In genomic region chr11:32616903-32617302, GRCh38 we compare ENCODE assay signal across 39 cellular contexts.
"Had no signal": no experiment of that assay in that cellular context is flagged by ENCODE, and none has a peak within 500 bp of the region (broad histone marks: within the 10 kb centered on the region; RNA-seq: fewer than 3 reads in every experiment).

No MANE protein-coding gene starts in this region.

- ATAC-seq: activated naive CD4-positive, alpha-beta T cell treated with anti-CD3 and anti-CD28 coated beads, Interleukin-2, amount 50 U/mL, for 72 hours; activated naive CD8-positive, alpha-beta T cell treated with anti-CD3 and anti-CD28 coated beads, Interleukin-2, amount 50 U/mL, for 24 hours; activated T-cell treated with anti-CD3 and anti-CD28 coated beads, Interleukin-2, amount 50 U/mL, for 4 hours; activated T-cell treated with anti-CD3 and anti-CD28 coated beads, Interleukin-2, amount 50 U/mL, for 72 hours; activated T-helper 17 cell treated with anti-CD3 and anti-CD28 coated beads, Interleukin-2, amount 50 U/mL, for 72 hours; body of pancreas had no signal

- H3K27me3 Mint-ChIP-seq: activated naive CD4-positive, alpha-beta T cell treated with anti-CD3 and anti-CD28 coated beads, Interleukin-2, amount 10 ng/mL, durations not matched to agents 7 days and 5 days had no signal

- H3K4me3 Mint-ChIP-seq: activated naive CD4-positive, alpha-beta T cell treated with anti-CD3 and anti-CD28 coated beads for 36 hours; activated naive CD4-positive, alpha-beta T cell treated with anti-CD3 and anti-CD28 coated beads, Interleukin-2, amount 10 ng/mL, durations not matched to agents 7 days and 5 days; activated naive CD4-positive, alpha-beta T cell treated with anti-CD3 and anti-CD28 coated beads, Interleukin-2, amount 50 U/mL, for 24 hours; activated naive CD8-positive, alpha-beta T cell; activated naive CD8-positive, alpha-beta T cell treated with anti-CD3 and anti-CD28 coated beads for 36 hours; activated naive CD8-positive, alpha-beta T cell treated with anti-CD3 and anti-CD28 coated beads, Interleukin-2, amount 10 ng/mL, durations not matched to agents 7 days and 5 days; activated naive CD8-positive, alpha-beta T cell treated with anti-CD3 and anti-CD28 coated beads, Interleukin-2, amount 50 U/mL, for 24 hours; activated T-cell treated with anti-CD3 and anti-CD28 coated beads, Interleukin-2, amount 50 U/mL, for 24 hours; activated T-cell treated with anti-CD3 and anti-CD28 coated beads, Interleukin-2, amount 50 U/mL, for 4 hours; activated T-cell treated with anti-CD3 and anti-CD28 coated beads, Interleukin-2, amount 50 U/mL, for 72 hours; activated T-helper 1 cell treated with anti-CD3 and anti-CD28 coated beads, Interleukin-12 subunit alpha, Interleukin-12 subunit beta, Interleukin-2, Interleukin-4 antibody, amounts not matched to agents 30 ng/mL and 10 ng/mL and 1 ng/mL, durations not matched to agents 14 hours and 24 hours and 36 hours; activated T-helper 17 cell treated with anti-CD3 and anti-CD28 coated beads, Interleukin-2, amount 50 U/mL, for 72 hours; brain; central memory CD8-positive, alpha-beta T cell had no signal

- H3K4me1 ChIP-seq: ascending aorta, body of pancreas, breast epithelium had no signal

- H3K4me1 Mint-ChIP-seq: activated naive CD4-positive, alpha-beta T cell treated with anti-CD3 and anti-CD28 coated beads, Interleukin-2, amount 10 ng/mL, durations not matched to agents 7 days and 5 days; activated naive CD4-positive, alpha-beta T cell treated with anti-CD3 and anti-CD28 coated beads, Interleukin-2, amount 50 U/mL, for 24 hours; activated naive CD8-positive, alpha-beta T cell treated with anti-CD3 and anti-CD28 coated beads for 36 hours; activated naive CD8-positive, alpha-beta T cell treated with anti-CD3 and anti-CD28 coated beads, Interleukin-2, amount 10 ng/mL, durations not matched to agents 7 days and 5 days; activated naive CD8-positive, alpha-beta T cell treated with anti-CD3 and anti-CD28 coated beads, Interleukin-2, amount 50 U/mL, for 24 hours; activated T-helper 17 cell treated with anti-CD3 and anti-CD28 coated beads, Interleukin-2, amount 50 U/mL, for 72 hours; brain; central memory CD8-positive, alpha-beta T cell had no signal

- H3K9me3 Mint-ChIP-seq: activated naive CD4-positive, alpha-beta T cell treated with anti-CD3 and anti-CD28 coated beads for 36 hours; activated naive CD4-positive, alpha-beta T cell treated with anti-CD3 and anti-CD28 coated beads, Interleukin-2, amount 10 ng/mL, durations not matched to agents 7 days and 5 days; activated naive CD8-positive, alpha-beta T cell treated with anti-CD3 and anti-CD28 coated beads for 36 hours; activated naive CD8-positive, alpha-beta T cell treated with anti-CD3 and anti-CD28 coated beads, Interleukin-2, amount 50 U/mL, for 24 hours; activated T-cell treated with anti-CD3 and anti-CD28 coated beads, Interleukin-2, amount 50 U/mL, for 24 hours; activated T-helper 1 cell treated with anti-CD3 and anti-CD28 coated beads, Interleukin-12 subunit alpha, Interleukin-12 subunit beta, Interleukin-2, Interleukin-4 antibody, amounts not matched to agents 30 ng/mL and 10 ng/mL and 1 ng/mL, durations not matched to agents 14 hours and 24 hours and 36 hours; central memory CD8-positive, alpha-beta T cell had no signal

- H3K9me3 ChIP-seq: adrenal gland, breast epithelium had no signal

- H3K27ac Mint-ChIP-seq: activated naive CD4-positive, alpha-beta T cell treated with anti-CD3 and anti-CD28 coated beads for 36 hours; activated naive CD4-positive, alpha-beta T cell treated with anti-CD3 and anti-CD28 coated beads, Interleukin-2, amount 10 ng/mL, durations not matched to agents 7 days and 5 days; activated naive CD4-positive, alpha-beta T cell treated with anti-CD3 and anti-CD28 coated beads, Interleukin-2, amount 50 U/mL, for 24 hours; activated naive CD4-positive, alpha-beta T cell treated with anti-CD3 and anti-CD28 coated beads, Interleukin-2, amount 50 U/mL, for 72 hours; activated naive CD8-positive, alpha-beta T cell; activated naive CD8-positive, alpha-beta T cell treated with anti-CD3 and anti-CD28 coated beads for 36 hours; activated naive CD8-positive, alpha-beta T cell treated with anti-CD3 and anti-CD28 coated beads, Interleukin-2, amount 10 ng/mL, durations not matched to agents 7 days and 5 days; activated naive CD8-positive, alpha-beta T cell treated with anti-CD3 and anti-CD28 coated beads, Interleukin-2, amount 50 U/mL, for 24 hours; activated T-cell treated with anti-CD3 and anti-CD28 coated beads, Interleukin-2, amount 50 U/mL, for 24 hours; activated T-cell treated with anti-CD3 and anti-CD28 coated beads, Interleukin-2, amount 50 U/mL, for 72 hours; activated T-helper 1 cell treated with anti-CD3 and anti-CD28 coated beads, Interleukin-12 subunit alpha, Interleukin-12 subunit beta, Interleukin-2, Interleukin-4 antibody, amounts not matched to agents 30 ng/mL and 10 ng/mL and 1 ng/mL, durations not matched to agents 14 hours and 24 hours and 36 hours; activated T-helper 17 cell treated with anti-CD3 and anti-CD28 coated beads, Interleukin-2, amount 50 U/mL, for 72 hours; activated T-helper 2 cell treated with anti-CD3 and anti-CD28 coated beads, Interferon-gamma antibody, Interleukin-2, Interleukin-4, amounts not matched to agents 10 μg/mL and 5 μg/mL and 100 μg/mL, durations not matched to agents 14 hours and 24 hours and 36 hours; brain had no signal

- DNase-seq: activated effector memory CD4-positive, alpha-beta T cell treated with anti-CD3 and anti-CD28 coated beads, Interleukin-2, amount 50 U/mL, for 16 hours; activated effector memory CD4-positive, alpha-beta T cell treated with Interleukin-2 at 50 U/mL for 16 hours; activated gamma-delta T cell; activated gamma-delta T cell treated with Interleukin-2 at 50 U/mL for 16 hours; activated naive CD4-positive, alpha-beta T cell; activated naive CD4-positive, alpha-beta T cell treated with anti-CD3 and anti-CD28 coated beads for 36 hours; activated naive CD4-positive, alpha-beta T cell treated with anti-CD3 and anti-CD28 coated beads, Interleukin-2, amount 10 ng/mL, durations not matched to agents 7 days and 5 days; activated naive CD4-positive, alpha-beta T cell treated with anti-CD3 and anti-CD28 coated beads, Interleukin-2, amount 50 U/mL, for 16 hours; activated naive CD4-positive, alpha-beta T cell treated with Interleukin-2 at 50 U/mL for 16 hours; activated naive CD8-positive, alpha-beta T cell treated with anti-CD3 and anti-CD28 coated beads for 36 hours; activated naive CD8-positive, alpha-beta T cell treated with anti-CD3 and anti-CD28 coated beads, Interleukin-2, amount 10 ng/mL, durations not matched to agents 7 days and 5 days; activated naive CD8-positive, alpha-beta T cell treated with anti-CD3 and anti-CD28 coated beads, Interleukin-2, amount 50 U/mL, for 24 hours; activated T-cell treated with anti-CD3 and anti-CD28 coated beads for 4 hours; activated T-cell treated with anti-CD3 and anti-CD28 coated beads, Interleukin-2, amount 50 U/mL, for 1 hour; activated T-cell treated with anti-CD3 and anti-CD28 coated beads, Interleukin-2, amount 50 U/mL, for 24 hours; activated T-cell treated with anti-CD3 and anti-CD28 coated beads, Interleukin-2, amount 50 U/mL, for 4 hours; activated T-cell treated with anti-CD3 and anti-CD28 coated beads, Interleukin-2, amount 50 U/mL, for 48 hours; activated T-cell treated with anti-CD3 and anti-CD28 coated beads, Interleukin-2, amount 50 U/mL, for 72 hours; adrenal gland; amniotic stem cell; amygdala; anterior cingulate cortex; aorta; body of pancreas; brain microvascular endothelial cell; caudate nucleus; central memory CD4-positive, alpha-beta T cell; cerebellar nuclear complex had no signal

- H3K27ac ChIP-seq: adrenal gland, ascending aorta, body of pancreas, brain microvascular endothelial cell, breast epithelium, cardiac muscle cell had no signal

- H3K4me3 ChIP-seq: adrenal gland, ascending aorta, body of pancreas, breast epithelium, cardiac muscle cell had no signal

- H3K36me3 Mint-ChIP-seq: activated naive CD4-positive, alpha-beta T cell treated with anti-CD3 and anti-CD28 coated beads, Interleukin-2, amount 10 ng/mL, durations not matched to agents 7 days and 5 days; activated naive CD8-positive, alpha-beta T cell treated with anti-CD3 and anti-CD28 coated beads, Interleukin-2, amount 10 ng/mL, durations not matched to agents 7 days and 5 days; brain had no signal

- H3K27me3 ChIP-seq: adrenal gland, ascending aorta, body of pancreas, brain microvascular endothelial cell, breast epithelium, cardiac muscle cell had no signal
